In the genomic region with DNA sequence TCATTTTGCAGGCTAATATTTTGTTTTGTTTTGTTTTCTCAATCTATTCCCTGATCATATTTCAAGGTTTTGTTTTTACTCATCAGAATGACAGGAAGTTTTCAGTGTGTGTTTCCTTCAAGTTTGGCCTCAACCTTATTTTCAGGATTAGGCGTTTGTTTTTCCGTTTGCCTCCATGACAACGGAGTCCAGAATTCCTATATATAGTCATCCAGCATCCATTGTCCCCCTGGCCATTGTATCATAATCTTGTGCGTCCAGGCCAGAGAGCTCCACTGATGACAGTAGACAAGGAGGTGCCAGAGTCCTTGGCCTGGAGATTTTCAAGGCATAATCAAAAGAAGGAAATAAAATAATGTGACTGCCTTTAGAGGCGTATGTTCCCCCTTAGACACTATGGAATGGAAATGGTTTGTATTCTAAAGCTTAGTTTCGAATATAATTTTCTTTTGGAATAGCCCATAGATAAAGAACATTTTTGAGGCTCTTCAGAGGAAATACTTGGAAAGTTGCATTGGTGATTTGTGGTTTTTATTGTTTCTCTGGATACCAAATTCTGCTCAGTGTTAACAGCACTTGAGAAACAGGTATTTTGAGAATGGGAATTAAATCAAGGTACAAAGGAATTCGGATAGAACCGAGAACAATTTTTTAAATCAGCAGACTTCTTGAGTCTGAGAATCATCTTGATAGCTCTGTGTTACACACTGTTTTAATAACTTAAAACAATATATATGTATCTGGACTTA, we compare ENCODE assay signal across 2 cellular contexts.
A peak's percentile ranks its signal among the peaks of the same experiment; 100 is the strongest.
TF ChIP-seq lines count a peak whose summit lies in the region.

No MANE protein-coding gene starts in this region.

TF ChIP-seq in WTC11, 78 proteins besides CTCF, POLR2A, EP300 and RAD21:
- TF ChIP-seq GABPB1 (CRISPR knock-in tag; IDR thresholded peaks at IDR 0.05) (no peak), JUN (CRISPR knock-in tag; IDR thresholded peaks at IDR 0.05) (no peak), TCF7 (CRISPR knock-in tag; IDR thresholded peaks at IDR 0.05; ENCODE audit: low read depth) (no peak), ZNF671 (CRISPR knock-in tag; IDR thresholded peaks at IDR 0.05) (no peak), CBFB (CRISPR knock-in tag; IDR thresholded peaks at IDR 0.05; ENCODE audit: low read depth) (no peak), IRF1 (CRISPR knock-in tag; IDR thresholded peaks at IDR 0.05) (no peak), ETV6 (CRISPR knock-in tag; IDR thresholded peaks at IDR 0.05) (no peak), FOXP1 (CRISPR knock-in tag; IDR thresholded peaks at IDR 0.05; ENCODE audit: borderline replicate concordance) (no peak), ZBTB43 (CRISPR knock-in tag; IDR thresholded peaks at IDR 0.05) (no peak), FOXK1 (CRISPR knock-in tag; IDR thresholded peaks at IDR 0.05) (no peak), E2F4 (CRISPR knock-in tag; IDR thresholded peaks at IDR 0.05; ENCODE audit: borderline replicate concordance, low read depth) (no peak), RELA (CRISPR knock-in tag; IDR thresholded peaks at IDR 0.05; ENCODE audit: borderline replicate concordance) (no peak), SOX15 (CRISPR knock-in tag; IDR thresholded peaks at IDR 0.05) (no peak), KAT7 (CRISPR knock-in tag; IDR thresholded peaks at IDR 0.05; ENCODE audit: borderline replicate concordance) (no peak), NFYB (CRISPR knock-in tag; conservative IDR thresholded peaks at IDR 0.05; ENCODE audit: low read depth) (no peak)
- TF ChIP-seq, protein P1, sequence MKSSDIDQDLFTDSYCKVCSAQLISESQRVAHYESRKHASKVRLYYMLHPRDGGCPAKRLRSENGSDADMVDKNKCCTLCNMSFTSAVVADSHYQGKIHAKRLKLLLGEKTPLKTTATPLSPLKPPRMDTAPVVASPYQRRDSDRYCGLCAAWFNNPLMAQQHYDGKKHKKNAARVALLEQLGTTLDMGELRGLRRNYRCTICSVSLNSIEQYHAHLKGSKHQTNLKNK (CRISPR knock-in tag; IDR thresholded peaks at IDR 0.05), result no peak

TF ChIP-seq in endothelial cell of umbilical vein, 7 proteins besides CTCF, POLR2A, EP300 and RAD21:
- TF ChIP-seq, protein P2, sequence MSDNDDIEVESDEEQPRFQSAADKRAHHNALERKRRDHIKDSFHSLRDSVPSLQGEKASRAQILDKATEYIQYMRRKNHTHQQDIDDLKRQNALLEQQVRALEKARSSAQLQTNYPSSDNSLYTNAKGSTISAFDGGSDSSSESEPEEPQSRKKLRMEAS (IDR thresholded peaks at IDR 0.05; ENCODE audit: insufficient read depth, insufficient read length), result no peak
- TF ChIP-seq JUN (IDR thresholded peaks at IDR 0.05; ENCODE audit: borderline replicate concordance, insufficient read depth, insufficient read length, low read depth) (peak; percentile 48), MYC (IDR thresholded peaks at IDR 0.05; ENCODE audit: low read depth, low read length) (no peak), EZH2 (IDR thresholded peaks at IDR 0.05; ENCODE audit: borderline replicate concordance, low read depth, low read length, severe bottlenecking) (no peak), POLR2AphosphoS5 (IDR thresholded peaks at IDR 0.05; ENCODE audit: insufficient read depth, low read depth, low read length) (no peak), GATA2 (IDR thresholded peaks at IDR 0.05; ENCODE audit: insufficient read depth, insufficient read length, low read depth, low read length) (no peak), FOS (IDR thresholded peaks at IDR 0.05; ENCODE audit: borderline replicate concordance, insufficient read depth, low read length) (peak; percentile 16)
